Comparison of ENCODE assay signal across 11 cellular contexts in genomic region chr9:134428559-134428958, GRCh38.
"Had no signal": no experiment of that assay in that cellular context is flagged by ENCODE, and none has a peak within 500 bp of the region (broad histone marks: within the 10 kb centered on the region; RNA-seq: fewer than 3 reads in every experiment).

No MANE protein-coding gene starts in this region.

- FAIRE-seq: H1, H54, HepG2 had no signal

- ATAC-seq: GM23338, HCT116, HepG2 had no signal

- H3K27ac Mint-ChIP-seq: GM23338, H9, HFFc6, IgD-negative memory B cell had no signal

- H3K4me3 ChIP-seq: GM23338 had no signal

- H3K9me3 Mint-ChIP-seq: GM23338, H9, HFFc6, IgD-negative memory B cell had no signal

- H3K4me3 Mint-ChIP-seq: GM23338, H9, HFFc6, IgD-negative memory B cell had no signal

- H2AFZ ChIP-seq: GM23338 had no signal

- H3K9ac ChIP-seq: KMS-11 had no signal

- H3K4me1 Mint-ChIP-seq: GM23338, H9 had no signal

- DNase-seq: H9, HFFc6, KBM-7 had no signal

- H3K4me2 ChIP-seq: GM23338, KMS-11 had no signal

- H3K27ac ChIP-seq: HL-60, KMS-11 had no signal
